ENCODE assay signal across 1 cellular context in the genomic region with DNA sequence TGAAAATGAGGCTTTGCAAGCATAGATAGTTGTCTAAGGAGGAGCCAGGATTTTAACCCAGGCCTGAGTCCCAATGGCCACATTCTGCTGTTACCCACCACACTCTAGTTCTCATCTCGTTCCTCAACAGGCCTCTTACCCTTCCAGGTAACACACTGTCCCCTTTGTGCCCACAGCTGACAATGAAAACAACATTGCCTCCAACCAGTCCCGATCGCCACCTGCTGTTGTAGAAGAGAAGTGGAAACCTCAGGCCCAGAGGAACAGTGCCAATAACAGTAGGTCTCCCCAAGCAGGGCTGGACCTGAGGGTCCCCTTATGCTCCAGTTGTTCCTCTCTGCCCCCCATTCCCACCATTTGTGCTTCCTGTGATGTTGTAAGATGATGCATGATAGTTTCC.
TF ChIP-seq lines count a peak whose summit lies in the region.

No MANE protein-coding gene starts in this region.

TF ChIP-seq in SK-N-SH, 30 proteins besides CTCF, POLR2A, EP300 and RAD21 (continued from another document):
- no peak for TF ChIP-seq CHD2 (IDR thresholded peaks at IDR 0.05; ENCODE audit: low read length, partially characterized antibody)
- TF ChIP-seq PBX3 (IDR thresholded peaks at IDR 0.05) = no peak
- no peak for TF ChIP-seq MXI1 (IDR thresholded peaks at IDR 0.05; ENCODE audit: low read depth, low read length)
